Comparison of ENCODE assay signal across 18 cellular contexts in the genomic region with DNA sequence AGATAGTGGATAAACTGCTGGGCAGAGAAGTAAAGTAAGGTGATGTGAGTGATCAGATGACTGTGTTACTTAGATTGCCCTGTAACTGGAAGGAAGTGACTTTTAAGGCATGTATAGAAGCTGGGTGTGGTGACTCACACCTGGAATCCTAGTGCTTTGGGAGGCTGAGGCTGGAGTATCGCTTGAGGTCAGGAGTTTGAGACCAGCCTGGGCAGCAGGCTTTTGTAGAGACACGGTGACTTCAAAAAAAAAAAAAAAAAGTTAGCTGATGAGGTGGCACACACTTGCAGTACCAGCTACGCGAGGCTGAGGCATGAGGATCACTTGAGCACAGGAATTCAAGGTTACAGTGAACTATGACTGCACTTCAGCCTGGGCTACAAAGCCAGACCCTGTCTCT. TPM values are rescaled to one million over a fixed set of nuclear protein-coding genes. Genes with fewer than 3 reads are reported as not detected.
A peak's percentile ranks its signal among the peaks of the same experiment; 100 is the strongest.
DNase-seq lines count a peak whose midpoint lies in the region; ATAC-seq and TF ChIP-seq lines count a peak whose summit lies in the region.
"Had no signal": no experiment of that assay in that cellular context is flagged by ENCODE, and none has a peak within 500 bp of the region (broad histone marks: within the 10 kb centered on the region; RNA-seq: fewer than 3 reads in every experiment).

No MANE protein-coding gene starts in this region.

- no peaks in the 10 kb centered on the region for H3K27me3 ChIP-seq in PC-3 (ENCODE audit: low read length)
- H3K27me3 ChIP-seq: dorsolateral prefrontal cortex, heart right ventricle, Peyer's patch, upper lobe of right lung had no signal

- no peaks in the 10 kb centered on the region for H3K9me3 Mint-ChIP-seq in activated T-helper 2 cell treated with anti-CD3 and anti-CD28 coated beads, Interferon-gamma antibody, Interleukin-2, Interleukin-4, amounts not matched to agents 10 μg/mL and 5 μg/mL and 100 μg/mL, durations not matched to agents 14 hours and 24 hours and 36 hours
- H3K9me3 Mint-ChIP-seq in natural killer cell treated with Interleukin-12 subunit alpha and Interleukin-12 subunit beta and Interleukin-15 and Interleukin-18, amount 100 ng/mL, for 72 hours: no peaks in the 10 kb centered on the region
- H3K9me3 Mint-ChIP-seq: mesothelial cell of epicardium had no signal

- ATAC-seq in PC-3 (no peak), GM18867 (IDR thresholded peaks at IDR 0.05; ENCODE audit: unreplicated experiment) (no peak)
- no peak for ATAC-seq in natural killer cell treated with Interleukin-12 subunit alpha and Interleukin-12 subunit beta and Interleukin-15 and Interleukin-18, amount 100 ng/mL, for 72 hours
- ATAC-seq: heart right ventricle, upper lobe of right lung had no signal

- H3K9me3 ChIP-seq in PC-3 (ENCODE audit: low read length): no peaks in the 10 kb centered on the region
- H3K9me3 ChIP-seq: heart right ventricle, Peyer's patch, upper lobe of right lung had no signal

- no peaks in the 10 kb centered on the region for H3K36me3 ChIP-seq in PC-3 (ENCODE audit: low read depth, low read length)
- H3K36me3 ChIP-seq: heart right ventricle, Peyer's patch, upper lobe of right lung had no signal

- H3K4me1 Mint-ChIP-seq in activated T-helper 2 cell treated with anti-CD3 and anti-CD28 coated beads, Interferon-gamma antibody, Interleukin-2, Interleukin-4, amounts not matched to agents 10 μg/mL and 5 μg/mL and 100 μg/mL, durations not matched to agents 14 hours and 24 hours and 36 hours (ENCODE audit: low read depth): peaks cover 35% of the 10 kb centered on the region
- peaks cover 50 to 55% of the 10 kb centered on the region in 2 donors for H3K4me1 Mint-ChIP-seq in natural killer cell treated with Interleukin-12 subunit alpha and Interleukin-12 subunit beta and Interleukin-15 and Interleukin-18, amount 100 ng/mL, for 72 hours (ENCODE audit: low read depth in 2 of 2)

- H3K4me1 ChIP-seq in PC-3 (ENCODE audit: insufficient read depth, low read length): peaks cover 25% of the 10 kb centered on the region

- peaks cover 23% of the 10 kb centered on the region for H3K36me3 Mint-ChIP-seq in activated T-helper 2 cell treated with anti-CD3 and anti-CD28 coated beads, Interferon-gamma antibody, Interleukin-2, Interleukin-4, amounts not matched to agents 10 μg/mL and 5 μg/mL and 100 μg/mL, durations not matched to agents 14 hours and 24 hours and 36 hours (ENCODE audit: low read depth)
- peaks cover 10% of the 10 kb centered on the region for H3K36me3 Mint-ChIP-seq in natural killer cell treated with Interleukin-12 subunit alpha and Interleukin-12 subunit beta and Interleukin-15 and Interleukin-18, amount 100 ng/mL, for 72 hours
- H3K36me3 Mint-ChIP-seq: brain, mesothelial cell of epicardium had no signal

- no peak overlapping the region for H3K27ac ChIP-seq in PC-3 (ENCODE audit: low read length)
- H3K27ac ChIP-seq: dorsolateral prefrontal cortex, Peyer's patch, upper lobe of right lung had no signal

- H4K20me1 ChIP-seq in PC-3 (ENCODE audit: low read length): no peaks in the 10 kb centered on the region

- intact Hi-C loops in PC-3 (cut with micrococcal nuclease): no loop called here
- intact Hi-C loops in activated T-helper 2 cell treated with anti-CD3 and anti-CD28 coated beads, Interferon-gamma antibody, Interleukin-2, Interleukin-4, amounts not matched to agents 10 μg/mL and 5 μg/mL and 100 μg/mL, durations not matched to agents 14 hours and 24 hours and 36 hours (cut with micrococcal nuclease): no loop called here

- peak overlapping the region; percentile 50 for H3K27ac Mint-ChIP-seq in activated T-helper 2 cell treated with anti-CD3 and anti-CD28 coated beads, Interferon-gamma antibody, Interleukin-2, Interleukin-4, amounts not matched to agents 10 μg/mL and 5 μg/mL and 100 μg/mL, durations not matched to agents 14 hours and 24 hours and 36 hours
- peak overlapping the region; percentile 93 to 99 for H3K27ac Mint-ChIP-seq in natural killer cell treated with Interleukin-12 subunit alpha and Interleukin-12 subunit beta and Interleukin-15 and Interleukin-18, amount 100 ng/mL, for 72 hours
- H3K27ac Mint-ChIP-seq: mesothelial cell of epicardium had no signal

- no peak overlapping the region for H3K4me3 Mint-ChIP-seq in activated T-helper 2 cell treated with anti-CD3 and anti-CD28 coated beads, Interferon-gamma antibody, Interleukin-2, Interleukin-4, amounts not matched to agents 10 μg/mL and 5 μg/mL and 100 μg/mL, durations not matched to agents 14 hours and 24 hours and 36 hours (ENCODE audit: low read depth)
- H3K4me3 Mint-ChIP-seq in natural killer cell treated with Interleukin-12 subunit alpha and Interleukin-12 subunit beta and Interleukin-15 and Interleukin-18, amount 100 ng/mL, for 72 hours: peak overlapping the region; percentile 57
- H3K4me3 Mint-ChIP-seq: mesothelial cell of epicardium had no signal

- peaks cover 47% of the 10 kb centered on the region for H3K79me2 ChIP-seq in PC-3 (ENCODE audit: low read length)

- H3K27me3 Mint-ChIP-seq in activated T-helper 2 cell treated with anti-CD3 and anti-CD28 coated beads, Interferon-gamma antibody, Interleukin-2, Interleukin-4, amounts not matched to agents 10 μg/mL and 5 μg/mL and 100 μg/mL, durations not matched to agents 14 hours and 24 hours and 36 hours (ENCODE audit: low read depth): no peaks in the 10 kb centered on the region
- no peaks in the 10 kb centered on the region for H3K27me3 Mint-ChIP-seq in natural killer cell treated with Interleukin-12 subunit alpha and Interleukin-12 subunit beta and Interleukin-15 and Interleukin-18, amount 100 ng/mL, for 72 hours

- peak; percentile 6 for DNase-seq in activated CD4-positive, alpha-beta T cell treated with anti-CD3 and anti-CD28 coated beads for 48 hours
- DNase-seq in activated CD4-positive, alpha-beta T cell treated with anti-CD3 and anti-CD28 coated beads, Interleukin-2, amount 50 U/mL, for 48 hours: no peak
- peak; percentile 25 for DNase-seq in PC-3
- no peak for DNase-seq in activated T-helper 2 cell treated with anti-CD3 and anti-CD28 coated beads, Interferon-gamma antibody, Interleukin-2, Interleukin-4, amounts not matched to agents 10 μg/mL and 5 μg/mL and 100 μg/mL, durations not matched to agents 14 hours and 24 hours and 36 hours (ENCODE audit: low spot score)
- DNase-seq in natural killer cell treated with Interleukin-12 subunit alpha and Interleukin-12 subunit beta and Interleukin-15 and Interleukin-18, amount 100 ng/mL, for 72 hours (ENCODE audit: low spot score): no peak
- no peak for DNase-seq in cerebellar cortex (ENCODE audit: low spot score)
- no peak for DNase-seq in hippocampal formation (lab: John Stamatoyannopoulos, UW)
- DNase-seq: activated CD4-positive, CD25-positive, alpha-beta regulatory T cell treated with anti-CD3 and anti-CD28 coated beads, Interleukin-2, amount 50 U/mL, for 72 hours; activated effector memory CD4-positive, alpha-beta T cell treated with anti-CD3 and anti-CD28 coated beads, Interleukin-2, amount 50 U/mL, for 16 hours; dorsolateral prefrontal cortex; heart right ventricle; NCI-H774; Peyer's patch; upper lobe of right lung had no signal

- H2AFZ ChIP-seq in PC-3 (ENCODE audit: low read length): no peak overlapping the region

- H3K9ac ChIP-seq in PC-3 (ENCODE audit: low read length): no peak overlapping the region

- H3F3A ChIP-seq in PC-3 (ENCODE audit: low read length, unreplicated experiment): no peaks in the 10 kb centered on the region

- no peak for TF ChIP-seq CTCF in PC-3 (conservative IDR thresholded peaks at IDR 0.05; ENCODE audit: low read depth, low read length)

- CTCF ChIA-PET in PC-3 (lab: Charles Lee): interaction anchor here (0.6 kb wide), 1 partner anchor 49 kb away, joined by 3 read pairs; no protein-coding TSS in a partner anchor

- no TSS peak for BruUV-seq in PC-3 (replicated peaks; lab: Mats Ljungman, UMichigan)

- H3K9me2 ChIP-seq in PC-3 (replicated peaks; ENCODE audit: low read length): no peaks in the 10 kb centered on the region

- H3K4me2 ChIP-seq in PC-3 (ENCODE audit: low read length): no peak overlapping the region

- no peak overlapping the region for H3K4me3 ChIP-seq in PC-3 (ENCODE audit: low read length)
- H3K4me3 ChIP-seq: dorsolateral prefrontal cortex, heart right ventricle, Peyer's patch, upper lobe of right lung had no signal

- POLR2A ChIA-PET in PC-3 (lab: Charles Lee; ENCODE audit: unreplicated experiment): interaction anchor here (0.6 kb wide), 1 partner anchor 69 kb away, joined by 12 read pairs; no protein-coding TSS in a partner anchor

RNA-seq across cellular contexts. Expression of a gene that starts 2.3 kb away (rescaled TPM):
- total RNA-seq in PC-3 (2014; rRNA removed): 21.2 and 24.1 TPM in 2 replicates
- 40.9 and 44.1 TPM in 2 replicates for total RNA-seq in activated T-helper 2 cell treated with anti-CD3 and anti-CD28 coated beads, Interferon-gamma antibody, Interleukin-2, Interleukin-4, amounts not matched to agents 10 μg/mL and 5 μg/mL and 100 μg/mL, durations not matched to agents 14 hours and 24 hours and 36 hours
- total RNA-seq in natural killer cell treated with Interleukin-12 subunit alpha and Interleukin-12 subunit beta and Interleukin-15 and Interleukin-18, amount 100 ng/mL, for 72 hours: 10 to 100 TPM; 44.5 to 57.5 TPM

RNA-seq across cellular contexts. Expression of a gene that starts 3.0 kb away (rescaled TPM):
- total RNA-seq in PC-3 (2014; rRNA removed): 10.3 and 20.2 TPM in 2 replicates
- 9.2 and 9.4 TPM in 2 replicates for total RNA-seq in activated T-helper 2 cell treated with anti-CD3 and anti-CD28 coated beads, Interferon-gamma antibody, Interleukin-2, Interleukin-4, amounts not matched to agents 10 μg/mL and 5 μg/mL and 100 μg/mL, durations not matched to agents 14 hours and 24 hours and 36 hours
- 10 to 100 TPM in 1 of 2 donors, 1 to 10 TPM in 1; 7.5 to 11.0 TPM for total RNA-seq in natural killer cell treated with Interleukin-12 subunit alpha and Interleukin-12 subunit beta and Interleukin-15 and Interleukin-18, amount 100 ng/mL, for 72 hours
- total RNA-seq: H1 had no signal

RNA-seq across cellular contexts. Expression of a gene that starts 29.5 kb away (rescaled TPM):
- 16.4 and 21.0 TPM in 2 replicates for total RNA-seq in PC-3 (2014; rRNA removed)
- 24.9 and 27.5 TPM in 2 replicates for total RNA-seq in activated T-helper 2 cell treated with anti-CD3 and anti-CD28 coated beads, Interferon-gamma antibody, Interleukin-2, Interleukin-4, amounts not matched to agents 10 μg/mL and 5 μg/mL and 100 μg/mL, durations not matched to agents 14 hours and 24 hours and 36 hours
- 10 to 100 TPM; 32.5 to 43.1 TPM for total RNA-seq in natural killer cell treated with Interleukin-12 subunit alpha and Interleukin-12 subunit beta and Interleukin-15 and Interleukin-18, amount 100 ng/mL, for 72 hours

RNA-seq across cellular contexts. Expression of a gene that starts 51.3 kb away (rescaled TPM):
- total RNA-seq in PC-3 (2014; rRNA removed): 228 and 244 TPM in 2 replicates
- total RNA-seq in activated T-helper 2 cell treated with anti-CD3 and anti-CD28 coated beads, Interferon-gamma antibody, Interleukin-2, Interleukin-4, amounts not matched to agents 10 μg/mL and 5 μg/mL and 100 μg/mL, durations not matched to agents 14 hours and 24 hours and 36 hours: 366 and 387 TPM in 2 replicates
- total RNA-seq in natural killer cell treated with Interleukin-12 subunit alpha and Interleukin-12 subunit beta and Interleukin-15 and Interleukin-18, amount 100 ng/mL, for 72 hours: 100 to 1,000 TPM; 269 to 354 TPM

Comparison
In these comparisons a context has a peak if more than half of its experiments do, and no peak if none do; other contexts are left out.
1. DNase-seq: peak in activated CD4-positive, alpha-beta T cell treated with anti-CD3 and anti-CD28 coated beads for 48 hours (single experiment) and PC-3 (single experiment); none in activated CD4-positive, alpha-beta T cell treated with anti-CD3 and anti-CD28 coated beads, Interleukin-2, amount 50 U/mL, for 48 hours (0 of 2), activated T-helper 2 cell treated with anti-CD3 and anti-CD28 coated beads, Interferon-gamma antibody, Interleukin-2, Interleukin-4, amounts not matched to agents 10 μg/mL and 5 μg/mL and 100 μg/mL, durations not matched to agents 14 hours and 24 hours and 36 hours (single experiment), natural killer cell treated with Interleukin-12 subunit alpha and Interleukin-12 subunit beta and Interleukin-15 and Interleukin-18, amount 100 ng/mL, for 72 hours (single experiment), cerebellar cortex (single experiment) and hippocampal formation (0 of 2).